In the genomic region with DNA sequence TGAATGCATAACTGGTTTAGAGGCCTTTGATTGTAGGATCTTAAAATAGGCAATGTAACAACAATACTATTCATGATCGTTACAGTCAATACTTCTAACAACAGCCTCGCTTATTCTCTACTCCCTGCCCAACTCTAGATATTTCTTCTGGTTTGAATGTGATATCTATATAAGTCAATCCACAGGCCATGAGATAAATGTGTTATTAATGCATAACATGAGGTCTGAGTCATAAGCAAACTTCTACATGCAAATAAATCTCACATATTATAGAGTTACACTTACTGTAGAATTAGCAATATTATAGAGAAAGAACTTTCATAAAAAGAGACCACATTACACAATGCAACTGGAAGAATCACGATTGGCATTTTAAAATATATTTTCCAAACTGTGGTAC, we compare ENCODE assay signal across 21 cellular contexts. TPM values are rescaled to one million over a fixed set of nuclear protein-coding genes. Genes with fewer than 3 reads are reported as not detected.
DNase-seq lines count a peak whose midpoint lies in the region; ATAC-seq, FAIRE-seq and TF ChIP-seq lines count a peak whose summit lies in the region.
"Had no signal": no experiment of that assay in that cellular context is flagged by ENCODE, and none has a peak within 500 bp of the region (broad histone marks: within the 10 kb centered on the region; RNA-seq: fewer than 3 reads in every experiment).

No MANE protein-coding gene starts in this region.

- TF ChIP-seq RAD21 in GM12878 (IDR thresholded peaks at IDR 0.05; ENCODE audit: insufficient read depth, low read depth, low read length) = no peak

- POLR2A ChIA-PET in GM12878 (lab: Charles Lee) = no interaction called here

- H3K4me3 ChIP-seq in GM12878 (no peak overlapping the region), right lobe of liver (no peak overlapping the region), Karpas-422 (ENCODE audit: low read length) (no peak overlapping the region)
- H3K4me3 ChIP-seq: A549 had no signal

- no peaks in the 10 kb centered on the region for H4K20me1 ChIP-seq in GM12878 (ENCODE audit: control insufficient read depth, insufficient read depth)
- no peaks in the 10 kb centered on the region for H4K20me1 ChIP-seq in Karpas-422 (ENCODE audit: insufficient read depth, low read depth, low read length)

- H3K9me2 ChIP-seq in Karpas-422 (replicated peaks; ENCODE audit: insufficient read depth, low read length) = no peaks in the 10 kb centered on the region

- no peaks in the 10 kb centered on the region for H3K9me3 ChIP-seq in GM12878 (replicated peaks; ENCODE audit: control insufficient read depth, insufficient read depth, low read length)
- no peaks in the 10 kb centered on the region for H3K9me3 ChIP-seq in right lobe of liver
- no peaks in the 10 kb centered on the region for H3K9me3 ChIP-seq in Karpas-422 (ENCODE audit: low read length)
- H3K9me3 ChIP-seq: A549 had no signal

- no peak for TF ChIP-seq EP300 in GM12878 (IDR thresholded peaks at IDR 0.05; ENCODE audit: borderline replicate concordance in 1 of 2, control insufficient read depth in 1 of 2, low read depth in 2 of 2, low read length in 2 of 2)

- CTCF ChIA-PET in GM12878 (lab: Yijun Ruan, JAX) = interaction anchor here (1.2 to 2.4 kb wide), 3 partner anchors 10 to 91 kb away, joined by 3 to 11 read pairs (median 5); no protein-coding TSS in a partner anchor

- H3K36me3 ChIP-seq in GM12878 (ENCODE audit: control insufficient read depth in 2 of 2, insufficient read depth in 2 of 2, low read length in 1 of 2) = no peaks in the 10 kb centered on the region
- H3K36me3 ChIP-seq in right lobe of liver = peaks cover 0 to 13% (median 3%) of the 10 kb centered on the region in 4 donors
- no peaks in the 10 kb centered on the region for H3K36me3 ChIP-seq in Karpas-422 (ENCODE audit: insufficient read depth, low read length)

- H2AFZ ChIP-seq in GM12878 (ENCODE audit: control insufficient read depth, low read depth, low read length) (no peak overlapping the region), Karpas-422 (ENCODE audit: low read length) (no peak overlapping the region)

- intact Hi-C loops in GM12878 (cut with micrococcal nuclease; ENCODE audit: unreplicated experiment) = no loop called here
- intact Hi-C loops in right lobe of liver (cut with DNase I) = no loop called here
- intact Hi-C loops in posterior vena cava (cut with DNase I) = no loop called here

- H3K4me2 ChIP-seq in GM12878 (ENCODE audit: control insufficient read depth, insufficient read depth) (no peak overlapping the region), Karpas-422 (ENCODE audit: low read depth, low read length, poor library complexity, severe bottlenecking) (no peak overlapping the region)
- H3K4me2 ChIP-seq: A549 had no signal

- no peak for TF ChIP-seq CTCF in GM12878 (IDR thresholded peaks at IDR 0.05 in 2 of 3, conservative IDR thresholded peaks at IDR 0.05 in 1 of 3; ENCODE audit: control insufficient read depth in 2 of 3, extremely low read depth in 1 of 3, insufficient read depth in 1 of 3, low read depth in 3 of 3, low read length in 3 of 3)
- TF ChIP-seq CTCF in right lobe of liver (IDR thresholded peaks at IDR 0.05) = no peak

- SMC1A ChIA-PET in GM12878 (lab: Charles Lee; ENCODE audit: uncharacterized antibody, unreplicated experiment) = interaction anchor here (1.0 to 1.3 kb wide), 3 partner anchors 10 to 68 kb away, joined by 3 to 6 read pairs (median 5); no protein-coding TSS in a partner anchor

- FAIRE-seq in GM12878 (lab: Jason Lieb, UNC) = no peak
- FAIRE-seq: A549, GM12892 had no signal

- H3K9ac ChIP-seq in GM12878 (ENCODE audit: control insufficient read depth, insufficient read depth, low read length) = no peak overlapping the region
- H3K9ac ChIP-seq in Karpas-422 (ENCODE audit: low read length) = no peak overlapping the region

- no peak for DNase-seq in GM12878 (ENCODE audit: low read depth, low spot score)
- DNase-seq in right lobe of liver = no peak
- DNase-seq in Karpas-422 = no peak
- DNase-seq in posterior vena cava (ENCODE audit: low spot score) = no peak
- DNase-seq in SKM-1 (lab: John Stamatoyannopoulos, UW; ENCODE audit: unreplicated experiment) = no peak
- DNase-seq: Calu3; CD4-positive, alpha-beta T cell; DMS53; EL; KBM-7; NCI-H1105 treated with DMSO at 0.1 percent for 48 hours; NCI-H1694 treated with DMSO at 0.1 percent for 48 hours; NCI-H510A treated with DMSO at 0.1 percent for 48 hours; NCI-H774; OCI-M1 had no signal

- WGBS in GM12878 (ENCODE audit: insufficient coverage, insufficient replicate concordance, low lambda C conversion rate, missing lambda C conversion rate) = 17% methylated on average over 3 of the region's 3 CpGs
- 21% methylated on average over 3 of the region's 3 CpGs for WGBS in right lobe of liver (ENCODE audit: insufficient coverage, low coverage, low lambda C conversion rate, missing lambda C conversion rate)

- RAD21 ChIA-PET in GM12878 (lab: Charles Lee; ENCODE audit: unreplicated experiment) = no interaction called here

- BruUV-seq in GM12878 (replicated peaks; lab: Mats Ljungman, UMichigan) = no TSS peak

- ATAC-seq in GM18511 (IDR thresholded peaks at IDR 0.05; ENCODE audit: unreplicated experiment) = peak; percentile 65
- peak; percentile 35 for ATAC-seq in GM12878
- no peak for ATAC-seq in right lobe of liver
- ATAC-seq: A549 had no signal

- in situ Hi-C loops in GM12878 (cut with MboI) = no loop called here

- H3K4me1 ChIP-seq in GM12878 (ENCODE audit: control insufficient read depth, insufficient read depth, low read length) (no peaks in the 10 kb centered on the region), right lobe of liver (peaks cover 0 to 49% (median 3%) of the 10 kb centered on the region in 4 donors), Karpas-422 (ENCODE audit: low read length) (no peaks in the 10 kb centered on the region)
- H3K4me1 ChIP-seq: A549 had no signal

- H3K79me2 ChIP-seq in GM12878 (ENCODE audit: control insufficient read depth, insufficient read depth, low read length) (no peaks in the 10 kb centered on the region), Karpas-422 (ENCODE audit: low read length) (no peaks in the 10 kb centered on the region)

- H3K27me3 ChIP-seq in GM12878 (replicated peaks in 1 of 2; ENCODE audit: control insufficient read depth in 2 of 2, insufficient read depth in 2 of 2, low read length in 1 of 2) (no peaks in the 10 kb centered on the region), right lobe of liver (no peaks in the 10 kb centered on the region), Karpas-422 (ENCODE audit: low read length) (no peaks in the 10 kb centered on the region)

- TF ChIP-seq POLR2A in GM12878 (IDR thresholded peaks at IDR 0.05; ENCODE audit: low read depth, low read length) = no peak
- no peak for TF ChIP-seq POLR2A in right lobe of liver (IDR thresholded peaks at IDR 0.05)

- H3K27ac ChIP-seq in GM12878 (ENCODE audit: control insufficient read depth, insufficient read depth) = no peak overlapping the region
- H3K27ac ChIP-seq in right lobe of liver = peak overlapping the region; percentile 84 to 99 (median 95)
- H3K27ac ChIP-seq in Karpas-422 (ENCODE audit: low read length) = no peak overlapping the region
- H3K27ac ChIP-seq: A549, RWPE1 had no signal

RNA-seq across cellular contexts. Expression of gene ALDOB, which starts 2.9 kb away (rescaled TPM):
- total RNA-seq in GM12878 (2013; cell fraction: nucleolus; rRNA removed) = not detected in 2 replicates
- total RNA-seq in GM12878 (2014; rRNA removed) (not detected in 2 replicates), GM12878 (2014; rRNA removed; fragmentation: Illumina TruSeq; extraction: Trizol) (not detected in 2 replicates), GM12878 (2021) (0.66 and 0.82 TPM in 2 replicates), right lobe of liver (1,000 to 10,000 TPM; 2,876 to 4,505 (median 3,144) TPM), posterior vena cava (under 1 TPM in 1 of 2 donors, not detected in 1; 0.24 TPM)
- not detected for polyA plus RNA-seq in GM12878 (2011; ENCODE audit: low read depth)
- polyA plus RNA-seq in GM12878 (2011; rRNA removed) (0.04 and 0.09 TPM in 2 replicates), GM12878 (2014; fragmentation: Illumina TruSeq; extraction: Trizol) (not detected in 2 replicates), GM12878 (2014; fragmentation: Nextera tagmentation; extraction: Ambion mirVana) (not detected), GM12878 (2014; rRNA removed) (0.03 TPM in 1 of 2 replicates, not detected in the other), GM12878 (2016; fragmentation: Nextera tagmentation; extraction: Ambion mirVana) (not detected)
- polyA plus RNA-seq in GM12878 (2011; cell fraction: cytosol; rRNA removed) = 0.10 and 0.13 TPM in 2 replicates
- not detected in 2 replicates for polyA plus RNA-seq in GM12878 (2011; cell fraction: nucleus; rRNA removed)
- polyA plus RNA-seq in GM12878 (2012) = not detected in 2 replicates
- 0.41 TPM in 1 of 2 replicates, not detected in the other for polyA minus RNA-seq in GM12878 (2011; rRNA and poly(A)+ RNA removed)
- not detected in 2 replicates for polyA minus RNA-seq in GM12878 (2011; cell fraction: cytosol; rRNA and poly(A)+ RNA removed)
- not detected in 2 replicates for polyA minus RNA-seq in GM12878 (2011; cell fraction: nucleus; rRNA and poly(A)+ RNA removed)
- total RNA-seq in Karpas-422 (2014; rRNA removed; shearing (Covaris generic); ENCODE audit: low replicate concordance) = not detected in 2 replicates
- total RNA-seq: CD4-positive, alpha-beta T cell; H4 had no signal
- polyA plus RNA-seq: A549, BJ had no signal

RNA-seq across cellular contexts. Expression of gene ZNF189, which starts 39.9 kb away (rescaled TPM):
- 36.4 and 37.2 TPM in 2 replicates for total RNA-seq in GM12878 (2013; cell fraction: nucleolus; rRNA removed)
- total RNA-seq in GM12878 (2014; rRNA removed) (7.9 and 9.8 TPM in 2 replicates), GM12878 (2014; rRNA removed; fragmentation: Illumina TruSeq; extraction: Trizol) (12.2 and 12.3 TPM in 2 replicates), GM12878 (2021) (8.7 and 9.6 TPM in 2 replicates), right lobe of liver (1 to 10 TPM; 5.7 to 9.7 (median 8.2) TPM), posterior vena cava (10 to 100 TPM; 17.8 to 18.7 TPM)
- 3.8 TPM for polyA plus RNA-seq in GM12878 (2011; ENCODE audit: low read depth)
- polyA plus RNA-seq in GM12878 (2011; rRNA removed) (8.6 and 13.7 TPM in 2 replicates), GM12878 (2014; fragmentation: Illumina TruSeq; extraction: Trizol) (10.7 and 12.6 TPM in 2 replicates), GM12878 (2014; fragmentation: Nextera tagmentation; extraction: Ambion mirVana) (1 to 10 TPM; 3.1 to 3.6 TPM), GM12878 (2014; rRNA removed) (5.8 and 6.9 TPM in 2 replicates), GM12878 (2016; fragmentation: Nextera tagmentation; extraction: Ambion mirVana) (1 to 10 TPM; 5.1 to 5.2 TPM)
- 2.6 and 3.6 TPM in 2 replicates for polyA plus RNA-seq in GM12878 (2011; cell fraction: cytosol; rRNA removed)
- polyA plus RNA-seq in GM12878 (2011; cell fraction: nucleus; rRNA removed) = 9.2 and 10.7 TPM in 2 replicates
- 6.3 and 8.4 TPM in 2 replicates for polyA plus RNA-seq in GM12878 (2012)
- polyA minus RNA-seq in GM12878 (2011; rRNA and poly(A)+ RNA removed) = 6.4 and 10.8 TPM in 2 replicates
- 2.7 and 3.2 TPM in 2 replicates for polyA minus RNA-seq in GM12878 (2011; cell fraction: cytosol; rRNA and poly(A)+ RNA removed)
- 11.7 and 14.7 TPM in 2 replicates for polyA minus RNA-seq in GM12878 (2011; cell fraction: nucleus; rRNA and poly(A)+ RNA removed)
- 15.3 and 15.5 TPM in 2 replicates for total RNA-seq in Karpas-422 (2014; rRNA removed; shearing (Covaris generic); ENCODE audit: low replicate concordance)

RNA-seq across cellular contexts. Expression of gene MRPL50, which starts 40.1 kb away (rescaled TPM):
- 21.4 and 24.7 TPM in 2 replicates for total RNA-seq in GM12878 (2013; cell fraction: nucleolus; rRNA removed)
- total RNA-seq in GM12878 (2014; rRNA removed) (18.2 and 22.0 TPM in 2 replicates), GM12878 (2014; rRNA removed; fragmentation: Illumina TruSeq; extraction: Trizol) (25.2 and 25.7 TPM in 2 replicates), GM12878 (2021) (12.8 and 13.5 TPM in 2 replicates), right lobe of liver (1 to 10 TPM; 4.6 to 8.7 (median 6.7) TPM), posterior vena cava (1 to 10 TPM; 8.9 to 9.5 TPM)
- polyA plus RNA-seq in GM12878 (2011; ENCODE audit: low read depth) = 8.9 TPM
- polyA plus RNA-seq in GM12878 (2011; rRNA removed) (30.0 and 42.8 TPM in 2 replicates), GM12878 (2014; fragmentation: Illumina TruSeq; extraction: Trizol) (25.7 and 29.6 TPM in 2 replicates), GM12878 (2014; fragmentation: Nextera tagmentation; extraction: Ambion mirVana) (10 to 100 TPM; 50.3 to 79.4 TPM), GM12878 (2014; rRNA removed) (13.8 and 14.1 TPM in 2 replicates), GM12878 (2016; fragmentation: Nextera tagmentation; extraction: Ambion mirVana) (10 to 100 TPM; 33.9 to 34.8 TPM)
- 7.8 and 11.4 TPM in 2 replicates for polyA plus RNA-seq in GM12878 (2011; cell fraction: cytosol; rRNA removed)
- 8.9 and 9.2 TPM in 2 replicates for polyA plus RNA-seq in GM12878 (2011; cell fraction: nucleus; rRNA removed)
- 8.2 and 10.1 TPM in 2 replicates for polyA plus RNA-seq in GM12878 (2012)
- polyA minus RNA-seq in GM12878 (2011; rRNA and poly(A)+ RNA removed) = 3.5 and 5.4 TPM in 2 replicates
- polyA minus RNA-seq in GM12878 (2011; cell fraction: cytosol; rRNA and poly(A)+ RNA removed) = 2.0 and 3.1 TPM in 2 replicates
- polyA minus RNA-seq in GM12878 (2011; cell fraction: nucleus; rRNA and poly(A)+ RNA removed) = 4.8 and 5.7 TPM in 2 replicates
- total RNA-seq in Karpas-422 (2014; rRNA removed; shearing (Covaris generic); ENCODE audit: low replicate concordance) = 8.2 and 16.3 TPM in 2 replicates

RNA-seq across cellular contexts. Expression of gene BAAT, which starts 53.7 kb away (rescaled TPM):
- total RNA-seq in GM12878 (2013; cell fraction: nucleolus; rRNA removed) = not detected in 2 replicates
- 0.06 TPM in 1 of 2 replicates, not detected in the other for total RNA-seq in GM12878 (2014; rRNA removed)
- 0.04 and 0.05 TPM in 2 replicates for total RNA-seq in GM12878 (2014; rRNA removed; fragmentation: Illumina TruSeq; extraction: Trizol)
- total RNA-seq in GM12878 (2021) = 0.16 and 0.26 TPM in 2 replicates
- polyA plus RNA-seq in GM12878 (2011; ENCODE audit: low read depth) = not detected
- polyA plus RNA-seq in GM12878 (2011; rRNA removed) = 0.04 and 0.05 TPM in 2 replicates
- not detected in 2 replicates for polyA plus RNA-seq in GM12878 (2011; cell fraction: cytosol; rRNA removed)
- 0.06 and 0.12 TPM in 2 replicates for polyA plus RNA-seq in GM12878 (2011; cell fraction: nucleus; rRNA removed)
- polyA plus RNA-seq in GM12878 (2012) = not detected in 2 replicates
- 0.06 and 0.08 TPM in 2 replicates for polyA plus RNA-seq in GM12878 (2014; fragmentation: Illumina TruSeq; extraction: Trizol)
- under 1 TPM; 0.02 to 0.10 TPM for polyA plus RNA-seq in GM12878 (2014; fragmentation: Nextera tagmentation; extraction: Ambion mirVana)
- 0.08 and 0.10 TPM in 2 replicates for polyA plus RNA-seq in GM12878 (2014; rRNA removed)
- polyA plus RNA-seq in GM12878 (2016; fragmentation: Nextera tagmentation; extraction: Ambion mirVana) = not detected
- 0.15 TPM in 1 of 2 replicates, not detected in the other for polyA minus RNA-seq in GM12878 (2011; rRNA and poly(A)+ RNA removed)
- polyA minus RNA-seq in GM12878 (2011; cell fraction: cytosol; rRNA and poly(A)+ RNA removed) = not detected in 2 replicates
- not detected in 2 replicates for polyA minus RNA-seq in GM12878 (2011; cell fraction: nucleus; rRNA and poly(A)+ RNA removed)
- 100 to 1,000 TPM; 223 to 648 (median 507) TPM for total RNA-seq in right lobe of liver
- 0.19 TPM in 1 of 2 replicates, not detected in the other for total RNA-seq in Karpas-422 (2014; rRNA removed; shearing (Covaris generic); ENCODE audit: low replicate concordance)
- under 1 TPM in 1 of 2 donors, not detected in 1; 0.09 TPM for total RNA-seq in posterior vena cava
- total RNA-seq: CD4-positive, alpha-beta T cell; H4 had no signal
- polyA plus RNA-seq: BJ had no signal

Comparison
In these comparisons a context has a peak if more than half of its experiments do, and no peak if none do; other contexts are left out.
1. ATAC-seq: peak in GM18511 (single experiment) and GM12878 (single experiment); none in right lobe of liver (0 of 4).
2. H3K27ac ChIP-seq: peak in right lobe of liver (3 of 3); none in GM12878 (single experiment) and Karpas-422 (single experiment).
3. RNA of gene ALDOB, which starts 2.9 kb away (total RNA-seq): 2,876 to 4,505 TPM in right lobe of liver; 0.24 TPM in posterior vena cava, 0.66 to 0.82 TPM in GM12878 and not detected in Karpas-422; every median in the first group is over 1,000 times any median in the second.